ENCODE assay signal across 16 cellular contexts in the genomic region with DNA sequence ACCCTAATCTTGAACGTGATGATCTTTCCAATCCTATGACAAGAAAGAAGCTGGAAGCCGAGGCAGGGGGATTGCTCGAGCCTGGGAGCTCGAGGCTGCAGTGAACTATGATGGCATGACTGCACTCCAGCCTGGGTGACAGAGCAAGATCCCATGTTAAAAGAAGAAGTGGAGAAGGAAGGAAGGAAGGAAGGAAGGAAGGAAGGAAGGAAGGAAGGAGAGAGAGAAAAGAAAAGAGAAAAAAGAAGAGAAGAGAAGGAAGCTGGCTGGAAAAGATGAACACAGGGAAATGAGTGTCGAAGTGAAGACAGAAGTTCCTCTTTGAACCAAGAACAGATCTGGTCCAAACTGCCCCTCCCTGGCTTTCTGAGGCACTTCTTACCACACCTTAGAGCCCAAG.
A peak's percentile ranks its signal among the peaks of the same experiment; 100 is the strongest.
DNase-seq lines count a peak whose midpoint lies in the region; ATAC-seq, FAIRE-seq and TF ChIP-seq lines count a peak whose summit lies in the region.
"Had no signal": no experiment of that assay in that cellular context is flagged by ENCODE, and none has a peak within 500 bp of the region (broad histone marks: within the 10 kb centered on the region; RNA-seq: fewer than 3 reads in every experiment).

No MANE protein-coding gene starts in this region.

- H3K9ac ChIP-seq in mammary epithelial cell (ENCODE audit: insufficient read depth, low read length) = no peak overlapping the region
- H3K9ac ChIP-seq: BLaER1 had no signal

- TF ChIP-seq EP300 in A549 (IDR thresholded peaks at IDR 0.05) = no peak

- H3K36me3 ChIP-seq in A673 (ENCODE audit: insufficient read depth, low read length, poor library complexity, severe bottlenecking) (no peaks in the 10 kb centered on the region), mammary epithelial cell (ENCODE audit: insufficient read depth, low read length) (no peaks in the 10 kb centered on the region)
- H3K36me3 ChIP-seq: BLaER1, HAP-1 had no signal

- TF ChIP-seq CTCF in A549 (IDR thresholded peaks at IDR 0.05) = no peak
- TF ChIP-seq CTCF in A673 (conservative IDR thresholded peaks at IDR 0.05; ENCODE audit: low read depth, low read length) = no peak
- no peak for TF ChIP-seq CTCF in RWPE1 (conservative IDR thresholded peaks at IDR 0.05; ENCODE audit: low read depth)
- TF ChIP-seq CTCF in mammary epithelial cell (conservative IDR thresholded peaks at IDR 0.05 in 1 of 2, IDR thresholded peaks at IDR 0.05 in 1 of 2; ENCODE audit: extremely low read depth in 1 of 2, insufficient read depth in 1 of 2, low read depth in 1 of 2, low read length in 2 of 2) = no peak

- dilution Hi-C loops in mammary epithelial cell (cut with HindIII; ENCODE audit: low sequenced_read_pairs) = loop anchor here (5.0 to 10.0 kb wide), 2 partner anchors 61 to 183 kb away; no protein-coding TSS in a partner anchor

- H3K4me1 ChIP-seq in A549 = no peaks in the 10 kb centered on the region; the same call in 2 of the 3 replicates
- peaks cover 23% of the 10 kb centered on the region for H3K4me1 ChIP-seq in A673 (ENCODE audit: insufficient read depth, low read length, poor library complexity, severe bottlenecking)
- peaks cover 14% of the 10 kb centered on the region for H3K4me1 ChIP-seq in mammary epithelial cell (ENCODE audit: insufficient read depth, low read length)
- H3K4me1 ChIP-seq: BLaER1, Caco-2, HAP-1 had no signal

- no peaks in the 10 kb centered on the region for H4K20me1 ChIP-seq in mammary epithelial cell (ENCODE audit: insufficient read depth, low read length)
- H4K20me1 ChIP-seq: BLaER1 had no signal

- intact Hi-C loops in A673 (cut with micrococcal nuclease; ENCODE audit: unreplicated experiment) = no loop called here
- intact Hi-C loops in mammary epithelial cell (cut with micrococcal nuclease) = no loop called here

- in situ Hi-C loops in mammary epithelial cell (cut with MboI; ENCODE audit: low sequenced_read_pairs in 2 of 2) = no loop called here

- no peak overlapping the region for H2AFZ ChIP-seq in mammary epithelial cell (ENCODE audit: low read depth, low read length)

- H3K9me3 ChIP-seq in A549 = peaks cover 4% of the 10 kb centered on the region; the same call in 2 of the 3 replicates
- H3K9me3 ChIP-seq in A673 (ENCODE audit: low read depth, low read length, poor library complexity, severe bottlenecking) = no peaks in the 10 kb centered on the region
- no peaks in the 10 kb centered on the region for H3K9me3 ChIP-seq in mammary epithelial cell (replicated peaks; ENCODE audit: insufficient read depth, low read length)
- H3K9me3 ChIP-seq: BLaER1, HAP-1 had no signal

- H3K27ac ChIP-seq in A549 = peak overlapping the region; percentile 36 to 45; a peak in 5 of 6 replicates
- H3K27ac ChIP-seq in A673 (ENCODE audit: low read depth, low read length, poor library complexity, severe bottlenecking) = peak overlapping the region; percentile 37
- peak overlapping the region; percentile 61 for H3K27ac ChIP-seq in RWPE1
- H3K27ac ChIP-seq in mammary epithelial cell (ENCODE audit: insufficient read depth, low read depth, low read length) = peak overlapping the region; percentile 52
- H3K27ac ChIP-seq: BLaER1 had no signal

- H3K4me2 ChIP-seq in A549 = no peak overlapping the region
- H3K4me2 ChIP-seq in mammary epithelial cell (ENCODE audit: insufficient read depth, low read depth, low read length) = no peak overlapping the region
- H3K4me2 ChIP-seq: BLaER1 had no signal

- no peak for ATAC-seq in A549
- ATAC-seq in esophagus mucosa = no peak

- CTCF ChIA-PET in A549 (lab: Yijun Ruan, JAX) (interaction anchor here (0.6 to 2.3 kb wide), 4 partner anchors 9 to 813 kb away, joined by 3 to 8 read pairs (median 4); no protein-coding TSS in a partner anchor), A673 (lab: Charles Lee) (interaction anchor here (0.6 kb wide), 1 partner anchor 15 kb away, joined by 3 read pairs; no protein-coding TSS in a partner anchor), RWPE1 (lab: Yijun Ruan, JAX) (interaction anchor here (0.5 to 1.2 kb wide), 2 partner anchors 79 to 106 kb away, joined by 3 read pairs; no protein-coding TSS in a partner anchor), mammary epithelial cell (lab: Charles Lee; ENCODE audit: low non-redundant PET) (interaction anchor here (0.6 kb wide), 1 partner anchor 889 kb away, joined by 3 read pairs; no protein-coding TSS in a partner anchor), HEK293T (lab: Yijun Ruan, JAX) (no interaction called here)

- no peaks in the 10 kb centered on the region for H3K27me3 ChIP-seq in A673 (replicated peaks; ENCODE audit: insufficient read depth, low read depth, low read length, poor library complexity)
- H3K27me3 ChIP-seq in mammary epithelial cell (ENCODE audit: insufficient read depth, low read length) = no peaks in the 10 kb centered on the region
- H3K27me3 ChIP-seq: BLaER1 had no signal

- BruUV-seq in A673 (replicated peaks; lab: Mats Ljungman, UMichigan) = no TSS peak
- no TSS peak for BruUV-seq in mammary epithelial cell (replicated peaks; lab: Mats Ljungman, UMichigan)

- H3K79me2 ChIP-seq in mammary epithelial cell (ENCODE audit: insufficient read depth, low read length) = no peaks in the 10 kb centered on the region

- TF ChIP-seq POLR2A in A549 (IDR thresholded peaks at IDR 0.05; ENCODE audit: low read length) = no peak

- FAIRE-seq in A549 (lab: Jason Lieb, UNC) = no peak
- FAIRE-seq: GM12892, H1 had no signal

- TF ChIP-seq RAD21 in A549 (conservative IDR thresholded peaks at IDR 0.05 in 1 of 2, IDR thresholded peaks at IDR 0.05 in 1 of 2) = no peak

- WGBS in A549 (ENCODE audit: missing lambda C conversion rate) = 64% methylated on average over 5 of the region's 5 CpGs
- 86% methylated on average over 5 of the region's 5 CpGs for WGBS in mammary epithelial cell (ENCODE audit: low coverage, missing lambda C conversion rate)

- H3K4me3 ChIP-seq in A549 (no peak overlapping the region), A673 (ENCODE audit: low read depth, low read length, poor library complexity, severe bottlenecking) (no peak overlapping the region), mammary epithelial cell (replicated peaks in 1 of 3; ENCODE audit: insufficient read depth in 1 of 3, low read depth in 2 of 3, low read length in 3 of 3) (no peak overlapping the region)
- H3K4me3 ChIP-seq: BLaER1, HAP-1 had no signal

- DNase-seq in A549 (ENCODE audit: low read depth in 1 of 2, low spot score in 1 of 2) (no peak), A673 (ENCODE audit: low spot score) (no peak), RWPE1 (ENCODE audit: low spot score) (no peak), mammary epithelial cell (no peak), kidney glomerular epithelial cell (lab: John Stamatoyannopoulos, UW) (no peak), HEK293T (ENCODE audit: extremely low spot score) (no peak)
- DNase-seq: AML-193; Caco-2; CD8-positive, alpha-beta memory T cell; DND-41; GDM1 had no signal

- POLR2A ChIA-PET in A549 (lab: Yijun Ruan, JAX) (interaction anchor here (0.6 kb wide), 1 partner anchor 306 kb away, joined by 3 read pairs; no protein-coding TSS in a partner anchor), A673 (lab: Charles Lee; ENCODE audit: low non-redundant PET) (interaction anchor here (0.8 kb wide), 1 partner anchor 102 kb away, joined by 5 read pairs; no protein-coding TSS in a partner anchor), RWPE1 (lab: Yijun Ruan, JAX; ENCODE audit: low non-redundant PET) (no interaction called here), HEK293T (lab: Yijun Ruan, JAX) (no interaction called here)

TF ChIP-seq in A549, 52 proteins besides CTCF, POLR2A, EP300 and RAD21:
- TF ChIP-seq ZSCAN20 (CRISPR knock-in tag; IDR thresholded peaks at IDR 0.05) = no peak
- no peak for TF ChIP-seq KDM5A (IDR thresholded peaks at IDR 0.05)
- TF ChIP-seq ZFP36 (IDR thresholded peaks at IDR 0.05; ENCODE audit: borderline replicate concordance, partially characterized antibody) = no peak
- TF ChIP-seq EHMT2 (IDR thresholded peaks at IDR 0.05; ENCODE audit: low read depth) = no peak
- TF ChIP-seq JUN (IDR thresholded peaks at IDR 0.05) = no peak

TF ChIP-seq in HEK293T, 16 proteins besides CTCF, POLR2A, EP300 and RAD21:
- TF ChIP-seq FOXK2 (IDR thresholded peaks at IDR 0.05) = no peak
- TF ChIP-seq CTBP1 (IDR thresholded peaks at IDR 0.05; ENCODE audit: borderline replicate concordance) = no peak
- TF ChIP-seq PKNOX1 (IDR thresholded peaks at IDR 0.05) = no peak
- TF ChIP-seq L3MBTL2 (conservative IDR thresholded peaks at IDR 0.05) = no peak
- TF ChIP-seq SUZ12 (IDR thresholded peaks at IDR 0.05) = no peak
- TF ChIP-seq FOXM1 (IDR thresholded peaks at IDR 0.05; ENCODE audit: borderline replicate concordance) = no peak
- no peak for TF ChIP-seq ARNT (IDR thresholded peaks at IDR 0.05)
- TF ChIP-seq ELF4 (IDR thresholded peaks at IDR 0.05) = no peak
- no peak for TF ChIP-seq ZNF384 (IDR thresholded peaks at IDR 0.05)
- no peak for TF ChIP-seq BHLHE40 (IDR thresholded peaks at IDR 0.05; ENCODE audit: borderline replicate concordance)
- TF ChIP-seq SP1 (IDR thresholded peaks at IDR 0.05) = no peak
- TF ChIP-seq HDGF (IDR thresholded peaks at IDR 0.05; ENCODE audit: borderline replicate concordance) = no peak
- TF ChIP-seq FOXA1 (IDR thresholded peaks at IDR 0.05) = no peak
- TF ChIP-seq TARDBP (IDR thresholded peaks at IDR 0.05) = no peak
- TF ChIP-seq LEF1 (IDR thresholded peaks at IDR 0.05; ENCODE audit: borderline replicate concordance) = no peak

Comparison
In these comparisons a context has a peak if more than half of its experiments do, and no peak if none do; other contexts are left out.
1. POLR2A ChIA-PET loops: an anchor here in A549 (0.6 kb wide) and A673 (0.8 kb wide); none called in RWPE1 and HEK293T.